30 cellular contexts compared by ENCODE assay signal in the genomic region with DNA sequence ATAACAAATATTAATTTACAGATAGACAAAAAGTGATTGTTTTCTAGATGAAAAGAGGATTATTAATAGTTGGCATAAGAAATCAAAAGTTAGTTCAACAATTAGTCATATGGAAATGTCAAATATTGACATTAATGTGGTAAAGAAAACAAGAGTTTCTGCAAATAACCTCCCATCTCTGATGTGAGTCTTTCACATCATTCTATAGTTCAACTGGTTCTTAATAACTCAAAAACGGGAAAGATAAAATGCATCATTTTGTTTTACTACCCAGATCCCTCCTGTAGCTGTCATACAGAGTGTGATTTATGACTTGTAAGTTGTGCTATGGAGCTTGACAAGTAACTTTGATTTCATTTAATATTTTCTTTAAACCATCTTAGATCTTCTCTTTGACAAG.
"Had no signal": no experiment of that assay in that cellular context is flagged by ENCODE, and none has a peak within 500 bp of the region (broad histone marks: within the 10 kb centered on the region; RNA-seq: fewer than 3 reads in every experiment).

No MANE protein-coding gene starts in this region.

- ATAC-seq: activated CD8-positive, alpha-beta memory T cell treated with anti-CD3 and anti-CD28 coated beads, Interleukin-2, amount 10 ng/mL, durations not matched to agents 7 days and 5 days; activated CD8-positive, alpha-beta T cell treated with anti-CD3 and anti-CD28 coated beads, Interleukin-2, amount 10 ng/mL, durations not matched to agents 7 days and 5 days; activated naive CD8-positive, alpha-beta T cell treated with anti-CD3 and anti-CD28 coated beads, Interleukin-2, amount 50 U/mL, for 24 hours had no signal

- H3K27ac ChIP-seq: ascending aorta, cardiac muscle cell, VCaP had no signal

- H3K4me3 ChIP-seq: ascending aorta, cardiac muscle cell had no signal

- H3K9me3 ChIP-seq: ascending aorta had no signal

- DNase-seq: activated B cell treated with CpG ODN at 0.5 μM for 24 hours; activated CD4-positive, alpha-beta memory T cell treated with anti-CD3 and anti-CD28 coated beads, Interleukin-2, amount 10 ng/mL, durations not matched to agents 7 days and 5 days; activated CD4-positive, alpha-beta T cell treated with anti-CD3 and anti-CD28 coated beads for 48 hours; activated CD4-positive, alpha-beta T cell treated with anti-CD3 and anti-CD28 coated beads, Interleukin-2, amount 10 ng/mL, durations not matched to agents 7 days and 5 days; activated CD4-positive, alpha-beta T cell treated with anti-CD3 and anti-CD28 coated beads, Interleukin-2, amount 50 U/mL, for 48 hours; activated CD4-positive, CD25-positive, alpha-beta regulatory T cell treated with anti-CD3 and anti-CD28 coated beads, Interleukin-2, amount 50 U/mL, for 72 hours; activated CD8-positive, alpha-beta memory T cell treated with anti-CD3 and anti-CD28 coated beads for 24 hours; activated CD8-positive, alpha-beta memory T cell treated with anti-CD3 and anti-CD28 coated beads, Interleukin-2, amount 10 ng/mL, durations not matched to agents 7 days and 5 days; activated CD8-positive, alpha-beta memory T cell treated with anti-CD3 and anti-CD28 coated beads, Interleukin-2, amount 50 U/mL, for 48 hours; activated CD8-positive, alpha-beta T cell treated with anti-CD3 and anti-CD28 coated beads, Interleukin-2, amount 10 ng/mL, durations not matched to agents 7 days and 5 days; activated effector memory CD4-positive, alpha-beta T cell treated with Interleukin-2 at 50 U/mL for 16 hours; activated gamma-delta T cell; activated naive CD4-positive, alpha-beta T cell treated with anti-CD3 and anti-CD28 coated beads, Interleukin-2, amount 10 ng/mL, durations not matched to agents 7 days and 5 days; activated naive CD4-positive, alpha-beta T cell treated with Interleukin-2 at 50 U/mL for 16 hours; activated naive CD8-positive, alpha-beta T cell treated with anti-CD3 and anti-CD28 coated beads, Interleukin-2, amount 10 ng/mL, durations not matched to agents 7 days and 5 days; activated naive CD8-positive, alpha-beta T cell treated with anti-CD3 and anti-CD28 coated beads, Interleukin-2, amount 50 U/mL, for 24 hours; activated T-cell treated with anti-CD3 and anti-CD28 coated beads, Interleukin-2, amount 50 U/mL, for 24 hours; activated T-cell treated with anti-CD3 and anti-CD28 coated beads, Interleukin-2, amount 50 U/mL, for 48 hours; amygdala; anterior cingulate cortex; caudate nucleus; cerebellar nuclear complex; SW 1271; T-helper 1 cell; T-helper 2 cell; T-helper 9 cell had no signal

- H3K36me3 ChIP-seq: ascending aorta, cardiac muscle cell had no signal

- FAIRE-seq: bronchial epithelial cell had no signal

- H3K27me3 ChIP-seq: ascending aorta, cardiac muscle cell had no signal

- H3K4me1 ChIP-seq: ascending aorta had no signal
